30 cellular contexts compared by ENCODE assay signal in the genomic region with DNA sequence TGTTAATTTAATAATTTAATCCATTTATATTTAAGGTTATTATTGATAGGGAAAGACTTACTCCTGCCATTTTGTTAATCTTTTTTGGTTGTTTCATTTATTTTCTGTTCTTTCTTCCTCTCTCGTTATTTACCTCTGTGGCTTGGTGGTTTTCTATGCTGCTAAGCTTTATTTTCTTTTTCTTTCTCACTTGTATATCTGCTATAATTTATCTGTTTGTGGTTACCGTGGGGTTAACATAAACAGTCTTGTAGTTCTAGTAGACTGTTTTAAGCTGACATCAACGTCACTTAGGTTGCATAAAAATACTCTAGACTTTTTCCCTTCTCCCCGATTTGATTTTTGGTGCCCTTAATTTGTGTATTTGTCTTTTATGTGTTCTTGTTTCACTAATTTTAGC.
"Had no signal": no experiment of that assay in that cellular context is flagged by ENCODE, and none has a peak within 500 bp of the region (broad histone marks: within the 10 kb centered on the region; RNA-seq: fewer than 3 reads in every experiment).

No MANE protein-coding gene starts in this region.

- H3K36me3 Mint-ChIP-seq: activated naive CD4-positive, alpha-beta T cell treated with anti-CD3 and anti-CD28 coated beads, Interleukin-2, amount 50 U/mL, for 24 hours; activated naive CD8-positive, alpha-beta T cell treated with anti-CD3 and anti-CD28 coated beads for 36 hours; WTC11 had no signal

- DNase-seq: activated CD4-positive, alpha-beta T cell treated with anti-CD3 and anti-CD28 coated beads for 1 hour; activated CD4-positive, alpha-beta T cell treated with anti-CD3 and anti-CD28 coated beads for 4 hours; activated CD4-positive, alpha-beta T cell treated with anti-CD3 and anti-CD28 coated beads, Interleukin-2, amount 50 U/mL, for 1 hour; activated CD4-positive, alpha-beta T cell treated with anti-CD3 and anti-CD28 coated beads, Interleukin-2, amount 50 U/mL, for 48 hours; activated CD8-positive, alpha-beta memory T cell treated with anti-CD3 and anti-CD28 coated beads, Interleukin-2, amount 50 U/mL, for 48 hours; activated effector memory CD4-positive, alpha-beta T cell treated with Interleukin-2 at 50 U/mL for 16 hours; activated naive CD4-positive, alpha-beta T cell treated with anti-CD3 and anti-CD28 coated beads for 36 hours; activated naive CD8-positive, alpha-beta T cell treated with anti-CD3 and anti-CD28 coated beads for 36 hours; activated naive CD8-positive, alpha-beta T cell treated with anti-CD3 and anti-CD28 coated beads, Interleukin-2, amount 50 U/mL, for 24 hours; activated T-cell treated with anti-CD3 and anti-CD28 coated beads for 4 hours; activated T-cell treated with anti-CD3 and anti-CD28 coated beads, Interleukin-2, amount 50 U/mL, for 24 hours; activated T-cell treated with anti-CD3 and anti-CD28 coated beads, Interleukin-2, amount 50 U/mL, for 72 hours; adrenal gland; amygdala; aorta; body of pancreas; caudate nucleus; cortex of kidney; dermis blood vessel endothelial cell; effector CD4-positive, alpha-beta T cell; effector memory CD8-positive, alpha-beta T cell; erythroblast; foreskin melanocyte; heart right ventricle; T-helper 2 cell had no signal

- H3K4me3 ChIP-seq: adrenal gland, body of pancreas, esophagus muscularis mucosa, gastroesophageal sphincter, heart right ventricle had no signal

- H3K4me1 ChIP-seq: adrenal gland, body of pancreas, esophagus muscularis mucosa, gastroesophageal sphincter, heart right ventricle had no signal

- H3K27ac Mint-ChIP-seq: activated naive CD4-positive, alpha-beta T cell treated with anti-CD3 and anti-CD28 coated beads for 36 hours; activated naive CD8-positive, alpha-beta T cell treated with anti-CD3 and anti-CD28 coated beads for 36 hours; activated naive CD8-positive, alpha-beta T cell treated with anti-CD3 and anti-CD28 coated beads, Interleukin-2, amount 50 U/mL, for 24 hours; activated T-cell treated with anti-CD3 and anti-CD28 coated beads, Interleukin-2, amount 50 U/mL, for 24 hours; activated T-cell treated with anti-CD3 and anti-CD28 coated beads, Interleukin-2, amount 50 U/mL, for 72 hours; effector memory CD8-positive, alpha-beta T cell; WTC11 had no signal

- ATAC-seq: activated naive CD8-positive, alpha-beta T cell treated with anti-CD3 and anti-CD28 coated beads, Interleukin-2, amount 50 U/mL, for 24 hours; activated T-cell treated with anti-CD3 and anti-CD28 coated beads, Interleukin-2, amount 50 U/mL, for 72 hours; body of pancreas; effector memory CD8-positive, alpha-beta T cell; gastroesophageal sphincter; heart right ventricle; WTC11 had no signal

- H3K4me3 Mint-ChIP-seq: activated naive CD4-positive, alpha-beta T cell treated with anti-CD3 and anti-CD28 coated beads for 36 hours; activated naive CD4-positive, alpha-beta T cell treated with anti-CD3 and anti-CD28 coated beads, Interleukin-2, amount 50 U/mL, for 24 hours; activated naive CD8-positive, alpha-beta T cell treated with anti-CD3 and anti-CD28 coated beads for 36 hours; activated naive CD8-positive, alpha-beta T cell treated with anti-CD3 and anti-CD28 coated beads, Interleukin-2, amount 50 U/mL, for 24 hours; activated T-cell treated with anti-CD3 and anti-CD28 coated beads, Interleukin-2, amount 50 U/mL, for 24 hours; activated T-cell treated with anti-CD3 and anti-CD28 coated beads, Interleukin-2, amount 50 U/mL, for 72 hours; effector memory CD8-positive, alpha-beta T cell; WTC11 had no signal

- H3K27ac ChIP-seq: adrenal gland, body of pancreas, esophagus muscularis mucosa, gastroesophageal sphincter, heart right ventricle, VCaP had no signal

- H3K4me1 Mint-ChIP-seq: activated naive CD4-positive, alpha-beta T cell treated with anti-CD3 and anti-CD28 coated beads, Interleukin-2, amount 50 U/mL, for 24 hours; activated naive CD8-positive, alpha-beta T cell treated with anti-CD3 and anti-CD28 coated beads for 36 hours; activated naive CD8-positive, alpha-beta T cell treated with anti-CD3 and anti-CD28 coated beads, Interleukin-2, amount 50 U/mL, for 24 hours; WTC11 had no signal

- H3K9me3 Mint-ChIP-seq: WTC11 had no signal

- H3K27me3 Mint-ChIP-seq: activated naive CD4-positive, alpha-beta T cell treated with anti-CD3 and anti-CD28 coated beads, Interleukin-2, amount 50 U/mL, for 24 hours; activated naive CD8-positive, alpha-beta T cell treated with anti-CD3 and anti-CD28 coated beads for 36 hours; activated naive CD8-positive, alpha-beta T cell treated with anti-CD3 and anti-CD28 coated beads, Interleukin-2, amount 50 U/mL, for 24 hours; activated T-cell treated with anti-CD3 and anti-CD28 coated beads, Interleukin-2, amount 50 U/mL, for 24 hours; effector memory CD8-positive, alpha-beta T cell had no signal

- H3K9me3 ChIP-seq: adrenal gland, body of pancreas, esophagus muscularis mucosa, gastroesophageal sphincter had no signal

- H3K36me3 ChIP-seq: adrenal gland, esophagus muscularis mucosa, gastroesophageal sphincter, heart right ventricle had no signal

- H3K27me3 ChIP-seq: adrenal gland, body of pancreas, esophagus muscularis mucosa, gastroesophageal sphincter, heart right ventricle had no signal
